ENCODE assay signal across 1 cellular context in genomic region chr10:71269301-71270288, GRCh38.
TF ChIP-seq lines count a peak whose summit lies in the region.

No MANE protein-coding gene starts in this region.

TF ChIP-seq in HEK293, 187 proteins besides CTCF, POLR2A, EP300 and RAD21 (continued from another document and continues in another):
- TF ChIP-seq, protein P1, sequence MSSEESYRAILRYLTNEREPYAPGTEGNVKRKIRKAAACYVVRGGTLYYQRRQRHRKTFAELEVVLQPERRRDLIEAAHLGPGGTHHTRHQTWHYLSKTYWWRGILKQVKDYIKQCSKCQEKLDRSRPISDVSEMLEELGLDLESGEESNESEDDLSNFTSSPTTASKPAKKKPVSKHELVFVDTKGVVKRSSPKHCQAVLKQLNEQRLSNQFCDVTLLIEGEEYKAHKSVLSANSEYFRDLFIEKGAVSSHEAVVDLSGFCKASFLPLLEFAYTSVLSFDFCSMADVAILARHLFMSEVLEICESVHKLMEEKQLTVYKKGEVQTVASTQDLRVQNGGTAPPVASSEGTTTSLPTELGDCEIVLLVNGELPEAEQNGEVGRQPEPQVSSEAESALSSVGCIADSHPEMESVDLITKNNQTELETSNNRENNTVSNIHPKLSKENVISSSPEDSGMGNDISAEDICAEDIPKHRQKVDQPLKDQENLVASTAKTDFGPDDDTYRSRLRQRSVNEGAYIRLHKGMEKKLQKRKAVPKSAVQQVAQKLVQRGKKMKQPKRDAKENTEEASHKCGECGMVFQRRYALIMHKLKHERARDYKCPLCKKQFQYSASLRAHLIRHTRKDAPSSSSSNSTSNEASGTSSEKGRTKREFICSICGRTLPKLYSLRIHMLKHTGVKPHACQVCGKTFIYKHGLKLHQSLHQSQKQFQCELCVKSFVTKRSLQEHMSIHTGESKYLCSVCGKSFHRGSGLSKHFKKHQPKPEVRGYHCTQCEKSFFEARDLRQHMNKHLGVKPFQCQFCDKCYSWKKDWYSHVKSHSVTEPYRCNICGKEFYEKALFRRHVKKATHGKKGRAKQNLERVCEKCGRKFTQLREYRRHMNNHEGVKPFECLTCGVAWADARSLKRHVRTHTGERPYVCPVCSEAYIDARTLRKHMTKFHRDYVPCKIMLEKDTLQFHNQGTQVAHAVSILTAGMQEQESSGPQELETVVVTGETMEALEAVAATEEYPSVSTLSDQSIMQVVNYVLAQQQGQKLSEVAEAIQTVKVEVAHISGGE (tag by site-specific recombination; conservative IDR thresholded peaks at IDR 0.05; ENCODE audit: low read depth), result no peak
- TF ChIP-seq ZNF626 (tag by site-specific recombination; IDR thresholded peaks at IDR 0.05) (no peak), ZNF132 (tag by site-specific recombination; IDR thresholded peaks at IDR 0.05; ENCODE audit: borderline replicate concordance) (no peak), ZNF48 (tag by site-specific recombination; IDR thresholded peaks at IDR 0.05) (no peak), ZNF426 (tag by site-specific recombination; IDR thresholded peaks at IDR 0.05) (no peak), ZNF404 (tag by site-specific recombination; IDR thresholded peaks at IDR 0.05) (no peak), ZNF311 (tag by site-specific recombination; IDR thresholded peaks at IDR 0.05; ENCODE audit: borderline replicate concordance) (no peak), ZNF529 (tag by site-specific recombination; IDR thresholded peaks at IDR 0.05; ENCODE audit: insufficient replicate concordance) (no peak), ZNF223 (tag by site-specific recombination; IDR thresholded peaks at IDR 0.05) (no peak), ZNF391 (tag by site-specific recombination; IDR thresholded peaks at IDR 0.05; ENCODE audit: borderline replicate concordance, low read depth) (0 out of 2 replicates have a peak, but pooled peaks have one; percentile 15), ZNF24 (tag by site-specific recombination; IDR thresholded peaks at IDR 0.05) (no peak), ZNF155 (tag by site-specific recombination; IDR thresholded peaks at IDR 0.05) (no peak), ZNF146 (tag by site-specific recombination; IDR thresholded peaks at IDR 0.05) (no peak), RBAK (tag by site-specific recombination; IDR thresholded peaks at IDR 0.05) (no peak), ZBTB17 (tag by site-specific recombination; IDR thresholded peaks at IDR 0.05) (peak; percentile 92), ZNF350 (tag by site-specific recombination; IDR thresholded peaks at IDR 0.05) (no peak), SCRT2 (tag by site-specific recombination; IDR thresholded peaks at IDR 0.05) (no peak), ZNF501 (tag by site-specific recombination; IDR thresholded peaks at IDR 0.05) (no peak), ZNF10 (tag by site-specific recombination; IDR thresholded peaks at IDR 0.05) (no peak), ZNF266 (tag by site-specific recombination; IDR thresholded peaks at IDR 0.05; ENCODE audit: low read depth) (no peak), ZNF768 (tag by site-specific recombination; IDR thresholded peaks at IDR 0.05) (peak; percentile 88), ZFP41 (tag by site-specific recombination; IDR thresholded peaks at IDR 0.05; ENCODE audit: borderline replicate concordance) (no peak), ZNF585B (tag by site-specific recombination; IDR thresholded peaks at IDR 0.05) (0 out of 2 replicates have a peak, but pooled peaks have one; percentile 26), ZNF292 (tag by site-specific recombination; IDR thresholded peaks at IDR 0.05; ENCODE audit: borderline replicate concordance, low read depth) (no peak), SP3 (tag by site-specific recombination; IDR thresholded peaks at IDR 0.05) (peak; percentile 29; the same call in 1 of the 2 replicates), PRDM6 (tag by site-specific recombination; IDR thresholded peaks at IDR 0.05) (no peak), ZNF341 (tag by site-specific recombination; IDR thresholded peaks at IDR 0.05; ENCODE audit: low read depth) (0 out of 2 replicates have a peak, but pooled peaks have one; percentile 24), YY2 (tag by site-specific recombination; IDR thresholded peaks at IDR 0.05) (no peak), REPIN1 (tag by site-specific recombination; IDR thresholded peaks at IDR 0.05; ENCODE audit: low read depth) (no peak), TRIM28 (IDR thresholded peaks at IDR 0.05; ENCODE audit: borderline replicate concordance, low read length) (no peak; the same call in 1 of the 2 replicates), ZNF121 (tag by site-specific recombination; IDR thresholded peaks at IDR 0.05) (no peak), ZSCAN16 (tag by site-specific recombination; IDR thresholded peaks at IDR 0.05) (no peak), KLF10 (tag by site-specific recombination; IDR thresholded peaks at IDR 0.05) (no peak), ZNF596 (tag by site-specific recombination; IDR thresholded peaks at IDR 0.05) (no peak), IKZF3 (tag by site-specific recombination; IDR thresholded peaks at IDR 0.05) (no peak), ZNF114 (tag by site-specific recombination; IDR thresholded peaks at IDR 0.05) (no peak), ZNF354C (tag by site-specific recombination; IDR thresholded peaks at IDR 0.05; ENCODE audit: borderline replicate concordance, low read depth) (no peak), ZNF138 (tag by site-specific recombination; IDR thresholded peaks at IDR 0.05; ENCODE audit: borderline replicate concordance) (no peak), ZNF664 (tag by site-specific recombination; IDR thresholded peaks at IDR 0.05) (no peak), GLIS2 (tag by site-specific recombination; IDR thresholded peaks at IDR 0.05) (peak; percentile 31; the same call in 1 of the 2 replicates), ZNF837 (tag by site-specific recombination; IDR thresholded peaks at IDR 0.05) (no peak), BCL11B (tag by site-specific recombination; IDR thresholded peaks at IDR 0.05; ENCODE audit: low read depth) (no peak), ZBTB10 (tag by site-specific recombination; IDR thresholded peaks at IDR 0.05) (0 out of 2 replicates have a peak, but pooled peaks have one; percentile 29), ZBTB20 (tag by site-specific recombination; IDR thresholded peaks at IDR 0.05) (peak; percentile 94), ZNF561 (tag by site-specific recombination; IDR thresholded peaks at IDR 0.05; ENCODE audit: borderline replicate concordance) (no peak), ZNF398 (tag by site-specific recombination; IDR thresholded peaks at IDR 0.05) (no peak), ZNF2 (tag by site-specific recombination; IDR thresholded peaks at IDR 0.05) (no peak; the same call in none of the 2 replicates), ZBTB48 (tag by site-specific recombination; IDR thresholded peaks at IDR 0.05) (no peak), ZSCAN23 (tag by site-specific recombination; IDR thresholded peaks at IDR 0.05) (peak; percentile 33; the same call in 1 of the 2 replicates), ZIC2 (tag by site-specific recombination; IDR thresholded peaks at IDR 0.05) (no peak)
- TF ChIP-seq, protein P2, sequence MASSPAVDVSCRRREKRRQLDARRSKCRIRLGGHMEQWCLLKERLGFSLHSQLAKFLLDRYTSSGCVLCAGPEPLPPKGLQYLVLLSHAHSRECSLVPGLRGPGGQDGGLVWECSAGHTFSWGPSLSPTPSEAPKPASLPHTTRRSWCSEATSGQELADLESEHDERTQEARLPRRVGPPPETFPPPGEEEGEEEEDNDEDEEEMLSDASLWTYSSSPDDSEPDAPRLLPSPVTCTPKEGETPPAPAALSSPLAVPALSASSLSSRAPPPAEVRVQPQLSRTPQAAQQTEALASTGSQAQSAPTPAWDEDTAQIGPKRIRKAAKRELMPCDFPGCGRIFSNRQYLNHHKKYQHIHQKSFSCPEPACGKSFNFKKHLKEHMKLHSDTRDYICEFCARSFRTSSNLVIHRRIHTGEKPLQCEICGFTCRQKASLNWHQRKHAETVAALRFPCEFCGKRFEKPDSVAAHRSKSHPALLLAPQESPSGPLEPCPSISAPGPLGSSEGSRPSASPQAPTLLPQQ (tag by site-specific recombination; IDR thresholded peaks at IDR 0.05), result no peak
- TF ChIP-seq, protein P3, sequence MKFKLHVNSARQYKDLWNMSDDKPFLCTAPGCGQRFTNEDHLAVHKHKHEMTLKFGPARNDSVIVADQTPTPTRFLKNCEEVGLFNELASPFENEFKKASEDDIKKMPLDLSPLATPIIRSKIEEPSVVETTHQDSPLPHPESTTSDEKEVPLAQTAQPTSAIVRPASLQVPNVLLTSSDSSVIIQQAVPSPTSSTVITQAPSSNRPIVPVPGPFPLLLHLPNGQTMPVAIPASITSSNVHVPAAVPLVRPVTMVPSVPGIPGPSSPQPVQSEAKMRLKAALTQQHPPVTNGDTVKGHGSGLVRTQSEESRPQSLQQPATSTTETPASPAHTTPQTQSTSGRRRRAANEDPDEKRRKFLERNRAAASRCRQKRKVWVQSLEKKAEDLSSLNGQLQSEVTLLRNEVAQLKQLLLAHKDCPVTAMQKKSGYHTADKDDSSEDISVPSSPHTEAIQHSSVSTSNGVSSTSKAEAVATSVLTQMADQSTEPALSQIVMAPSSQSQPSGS (tag by site-specific recombination; IDR thresholded peaks at IDR 0.05; ENCODE audit: low read depth), result no peak
- TF ChIP-seq, protein P4, sequence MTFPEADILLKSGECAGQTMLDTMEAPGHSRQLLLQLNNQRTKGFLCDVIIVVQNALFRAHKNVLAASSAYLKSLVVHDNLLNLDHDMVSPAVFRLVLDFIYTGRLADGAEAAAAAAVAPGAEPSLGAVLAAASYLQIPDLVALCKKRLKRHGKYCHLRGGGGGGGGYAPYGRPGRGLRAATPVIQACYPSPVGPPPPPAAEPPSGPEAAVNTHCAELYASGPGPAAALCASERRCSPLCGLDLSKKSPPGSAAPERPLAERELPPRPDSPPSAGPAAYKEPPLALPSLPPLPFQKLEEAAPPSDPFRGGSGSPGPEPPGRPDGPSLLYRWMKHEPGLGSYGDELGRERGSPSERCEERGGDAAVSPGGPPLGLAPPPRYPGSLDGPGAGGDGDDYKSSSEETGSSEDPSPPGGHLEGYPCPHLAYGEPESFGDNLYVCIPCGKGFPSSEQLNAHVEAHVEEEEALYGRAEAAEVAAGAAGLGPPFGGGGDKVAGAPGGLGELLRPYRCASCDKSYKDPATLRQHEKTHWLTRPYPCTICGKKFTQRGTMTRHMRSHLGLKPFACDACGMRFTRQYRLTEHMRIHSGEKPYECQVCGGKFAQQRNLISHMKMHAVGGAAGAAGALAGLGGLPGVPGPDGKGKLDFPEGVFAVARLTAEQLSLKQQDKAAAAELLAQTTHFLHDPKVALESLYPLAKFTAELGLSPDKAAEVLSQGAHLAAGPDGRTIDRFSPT (tag by site-specific recombination; IDR thresholded peaks at IDR 0.05), result no peak
- TF ChIP-seq, protein P5, sequence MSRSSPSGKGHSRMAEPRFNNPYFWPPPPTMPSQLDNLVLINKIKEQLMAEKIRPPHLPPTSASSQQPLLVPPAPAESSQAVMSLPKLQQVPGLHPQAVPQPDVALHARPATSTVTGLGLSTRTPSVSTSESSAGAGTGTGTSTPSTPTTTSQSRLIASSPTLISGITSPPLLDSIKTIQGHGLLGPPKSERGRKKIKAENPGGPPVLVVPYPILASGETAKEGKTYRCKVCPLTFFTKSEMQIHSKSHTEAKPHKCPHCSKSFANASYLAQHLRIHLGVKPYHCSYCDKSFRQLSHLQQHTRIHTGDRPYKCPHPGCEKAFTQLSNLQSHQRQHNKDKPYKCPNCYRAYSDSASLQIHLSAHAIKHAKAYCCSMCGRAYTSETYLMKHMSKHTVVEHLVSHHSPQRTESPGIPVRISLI (tag by site-specific recombination; IDR thresholded peaks at IDR 0.05), result no peak
